8 cellular contexts compared by ENCODE assay signal in genomic region chr11:67054851-67055523, GRCh38. TPM values are rescaled to one million over a fixed set of nuclear protein-coding genes. Genes with fewer than 3 reads are reported as not detected.
DNase-seq lines count a peak whose midpoint lies in the region; ATAC-seq and TF ChIP-seq lines count a peak whose summit lies in the region.

No MANE protein-coding gene starts in this region.

- DNase-seq in DMS53 (lab: John Stamatoyannopoulos, UW) (peak; percentile 96), NCI-H1105 treated with DMSO at 0.1 percent for 48 hours (lab: John Stamatoyannopoulos, UW) (peak; percentile 77), thoracic aorta (ENCODE audit: low spot score) (no peak), NCI-H128 (lab: John Stamatoyannopoulos, UW; ENCODE audit: unreplicated experiment) (no peak), cortex of kidney (lab: John Stamatoyannopoulos, UW) (no peak)
- peak; percentile 42 to 50 for DNase-seq in activated T-cell treated with anti-CD3 and anti-CD28 coated beads, Interleukin-2, amount 50 U/mL, for 48 hours

- H3K4me3 ChIP-seq in iPS-15b (ENCODE audit: low read depth, low read length) (no peak overlapping the region), thoracic aorta (no peak overlapping the region)

- H3K27me3 ChIP-seq in iPS-15b (ENCODE audit: control insufficient read depth, insufficient read depth, low read length) = peaks cover 8% of the 10 kb centered on the region
- no peaks in the 10 kb centered on the region for H3K27me3 ChIP-seq in thoracic aorta (replicated peaks; ENCODE audit: insufficient read depth)

- ATAC-seq in thoracic aorta (ENCODE audit: insufficient number of reproducible peaks, low FRiP score, low read depth) (no peak), GM18909 (IDR thresholded peaks at IDR 0.05; ENCODE audit: poor library complexity, unreplicated experiment) (no peak)

- TF ChIP-seq CTCF in thoracic aorta (IDR thresholded peaks at IDR 0.05) = no peak

- H3K9me3 ChIP-seq in iPS-15b (ENCODE audit: control insufficient read depth, insufficient read depth, low read length) = no peaks in the 10 kb centered on the region
- H3K9me3 ChIP-seq in thoracic aorta = no peaks in the 10 kb centered on the region

- H3K36me3 ChIP-seq in iPS-15b (ENCODE audit: control insufficient read depth, insufficient read depth, low read length) (no peaks in the 10 kb centered on the region), thoracic aorta (no peaks in the 10 kb centered on the region)

- H3K9ac ChIP-seq in iPS-15b (ENCODE audit: low read depth, low read length) = peak overlapping the region; percentile 24

- H3K27ac ChIP-seq in thoracic aorta = peak overlapping the region; percentile 89 to 98

- peaks cover 8% of the 10 kb centered on the region for H3K4me1 ChIP-seq in iPS-15b (ENCODE audit: control insufficient read depth, insufficient read depth, low read length)
- peaks cover 15 to 36% of the 10 kb centered on the region in 2 donors for H3K4me1 ChIP-seq in thoracic aorta (ENCODE audit: control insufficient read depth in 1 of 2, low read depth in 2 of 2)

RNA-seq across cellular contexts. Expression of gene RHOD, which starts 1.7 kb away (rescaled TPM):
- total RNA-seq in thoracic aorta = 10 to 100 TPM; 31.9 to 51.3 TPM

RNA-seq across cellular contexts. Expression of gene SYT12, which starts 32.1 kb away (rescaled TPM):
- 10 to 100 TPM in 1 of 2 donors, 1 to 10 TPM in 1; 3.2 to 16.9 TPM for total RNA-seq in thoracic aorta

Comparison
In these comparisons a context has a peak if more than half of its experiments do, and no peak if none do; other contexts are left out.
1. DNase-seq: peak in DMS53 (single experiment), NCI-H1105 treated with DMSO at 0.1 percent for 48 hours (single experiment) and activated T-cell treated with anti-CD3 and anti-CD28 coated beads, Interleukin-2, amount 50 U/mL, for 48 hours (2 of 2); none in thoracic aorta (single experiment), NCI-H128 (single experiment) and cortex of kidney (single experiment).